Comparison of ENCODE assay signal across 23 cellular contexts in genomic region chr3:148400754-148401153, GRCh38.
"Had no signal": no experiment of that assay in that cellular context is flagged by ENCODE, and none has a peak within 500 bp of the region (broad histone marks: within the 10 kb centered on the region; RNA-seq: fewer than 3 reads in every experiment).

No MANE protein-coding gene starts in this region.

- H3K27ac Mint-ChIP-seq: memory B cell, natural killer cell, T-cell, type B pancreatic cell had no signal

- H3K4me1 Mint-ChIP-seq: memory B cell, natural killer cell, T-cell had no signal

- H3K4me1 ChIP-seq: adrenal gland, esophagus muscularis mucosa had no signal

- H3K27me3 Mint-ChIP-seq: memory B cell, T-cell, type B pancreatic cell had no signal

- ATAC-seq: left lobe of liver, natural killer cell, T-cell had no signal

- DNase-seq: activated CD4-positive, alpha-beta T cell treated with anti-CD3 and anti-CD28 coated beads for 1 hour; activated CD4-positive, alpha-beta T cell treated with anti-CD3 and anti-CD28 coated beads, Interleukin-2, amount 50 U/mL, for 4 hours; activated effector memory CD4-positive, alpha-beta T cell treated with Interleukin-2 at 50 U/mL for 16 hours; activated naive CD4-positive, alpha-beta T cell treated with anti-CD3 and anti-CD28 coated beads, Interleukin-2, amount 50 U/mL, for 16 hours; activated T-cell treated with anti-CD3 and anti-CD28 coated beads for 4 hours; adrenal gland; central memory CD4-positive, alpha-beta T cell; cortex of kidney; effector CD4-positive, alpha-beta T cell; natural killer cell; stimulated activated CD4-positive, alpha-beta T cell treated with anti-CD3 and anti-CD28 coated beads, Interleukin-4, amount 100 ng/mL, for 24 hours; stimulated activated CD8-positive, alpha-beta memory T cell treated with anti-CD3 and anti-CD28 coated beads, Interleukin-4, amount 100 ng/mL, for 48 hours; stimulated activated naive CD4-positive, alpha-beta T cell treated with Interleukin-2 at 50 U/mL for 16 hours; T-cell; T1000 had no signal

- H3K4me3 ChIP-seq: adrenal gland, esophagus muscularis mucosa, SK-N-MC, skin epidermis had no signal

- H3K4me3 Mint-ChIP-seq: memory B cell, natural killer cell, T-cell, type B pancreatic cell had no signal

- H3K36me3 Mint-ChIP-seq: memory B cell, natural killer cell, T-cell, type B pancreatic cell had no signal

- H3K27me3 ChIP-seq: adrenal gland, esophagus muscularis mucosa, neutrophil had no signal

- H3K9me3 ChIP-seq: adrenal gland, esophagus muscularis mucosa, neutrophil had no signal

- H3K27ac ChIP-seq: esophagus muscularis mucosa, neutrophil, SK-N-MC, skin epidermis, VCaP had no signal

- H3K36me3 ChIP-seq: adrenal gland, esophagus muscularis mucosa, neutrophil had no signal
